Comparison of ENCODE assay signal across 2 cellular contexts in the genomic region with DNA sequence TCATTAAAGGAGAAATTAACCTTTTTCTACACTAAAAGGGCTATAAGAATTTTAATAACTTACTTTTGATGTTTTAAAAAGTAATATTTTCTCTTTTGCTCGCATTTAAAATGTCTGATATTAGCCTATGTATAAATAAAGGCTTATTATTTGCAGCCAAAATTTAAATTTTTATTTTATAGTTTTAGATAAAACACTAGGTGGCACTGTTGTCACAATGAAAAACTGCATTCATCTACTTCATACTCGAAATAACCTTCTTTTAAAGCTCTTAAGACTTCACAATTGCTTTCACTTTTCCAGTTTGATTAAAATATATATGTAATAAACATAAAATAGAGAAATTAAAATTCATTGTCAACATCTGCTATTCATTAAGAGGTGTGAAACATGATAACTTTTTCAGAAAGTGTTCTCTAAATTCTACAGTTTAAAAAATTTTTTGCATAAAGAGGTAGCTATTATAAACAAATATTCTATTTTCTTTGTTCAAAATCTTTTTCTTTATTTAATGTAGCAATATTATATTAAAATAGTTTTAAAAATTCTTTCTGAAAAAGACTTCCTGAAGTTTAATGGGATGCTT.
TF ChIP-seq lines count a peak whose summit lies in the region.

No MANE protein-coding gene starts in this region.

TF ChIP-seq in Ishikawa, 13 proteins besides CTCF, POLR2A, EP300 and RAD21 (continued from another document):
- TF ChIP-seq TAF1 (IDR thresholded peaks at IDR 0.05; ENCODE audit: low read depth), result no peak
- TF ChIP-seq ZBTB7A (IDR thresholded peaks at IDR 0.05; ENCODE audit: low read depth), result no peak
- TF ChIP-seq YY1 (IDR thresholded peaks at IDR 0.05; ENCODE audit: low read depth), result no peak
- no peak for TF ChIP-seq TCF12 (IDR thresholded peaks at IDR 0.05; ENCODE audit: low read depth)

TF ChIP-seq in liver, 16 proteins besides CTCF, POLR2A, EP300 and RAD21 (continued from another document):
- TF ChIP-seq, protein P1, sequence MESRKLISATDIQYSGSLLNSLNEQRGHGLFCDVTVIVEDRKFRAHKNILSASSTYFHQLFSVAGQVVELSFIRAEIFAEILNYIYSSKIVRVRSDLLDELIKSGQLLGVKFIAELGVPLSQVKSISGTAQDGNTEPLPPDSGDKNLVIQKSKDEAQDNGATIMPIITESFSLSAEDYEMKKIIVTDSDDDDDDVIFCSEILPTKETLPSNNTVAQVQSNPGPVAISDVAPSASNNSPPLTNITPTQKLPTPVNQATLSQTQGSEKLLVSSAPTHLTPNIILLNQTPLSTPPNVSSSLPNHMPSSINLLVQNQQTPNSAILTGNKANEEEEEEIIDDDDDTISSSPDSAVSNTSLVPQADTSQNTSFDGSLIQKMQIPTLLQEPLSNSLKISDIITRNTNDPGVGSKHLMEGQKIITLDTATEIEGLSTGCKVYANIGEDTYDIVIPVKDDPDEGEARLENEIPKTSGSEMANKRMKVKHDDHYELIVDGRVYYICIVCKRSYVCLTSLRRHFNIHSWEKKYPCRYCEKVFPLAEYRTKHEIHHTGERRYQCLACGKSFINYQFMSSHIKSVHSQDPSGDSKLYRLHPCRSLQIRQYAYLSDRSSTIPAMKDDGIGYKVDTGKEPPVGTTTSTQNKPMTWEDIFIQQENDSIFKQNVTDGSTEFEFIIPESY (IDR thresholded peaks at IDR 0.05), result no peak
- TF ChIP-seq JUND (IDR thresholded peaks at IDR 0.05), result no peak
- TF ChIP-seq NR2F2 (IDR thresholded peaks at IDR 0.05), result no peak
TF ChIP-seq in liver: peak in this region for 0.
